Comparison of ENCODE assay signal across 11 cellular contexts in genomic region chr4:153570228-153570973, GRCh38.
DNase-seq lines count a peak whose midpoint lies in the region; ATAC-seq and TF ChIP-seq lines count a peak whose summit lies in the region.
"Had no signal": no experiment of that assay in that cellular context is flagged by ENCODE, and none has a peak within 500 bp of the region (broad histone marks: within the 10 kb centered on the region; RNA-seq: fewer than 3 reads in every experiment).

No MANE protein-coding gene starts in this region.

- H3K4me1 Mint-ChIP-seq in naive thymus-derived CD8-positive, alpha-beta T cell = peaks cover 34 to 79% (median 75%) of the 10 kb centered on the region in 4 donors

- H2AFZ ChIP-seq in mammary epithelial cell (ENCODE audit: low read depth, low read length) = no peak overlapping the region
- H2AFZ ChIP-seq: hepatocyte had no signal

- H3K27ac ChIP-seq in mammary epithelial cell (ENCODE audit: insufficient read depth, low read depth, low read length) = no peak overlapping the region
- H3K27ac ChIP-seq: hepatocyte had no signal

- peaks cover 0 to 49% (median 2%) of the 10 kb centered on the region in 3 donors for H3K36me3 Mint-ChIP-seq in naive thymus-derived CD8-positive, alpha-beta T cell

- BruUV-seq in mammary epithelial cell (replicated peaks; lab: Mats Ljungman, UMichigan) = no TSS peak

- no peaks in the 10 kb centered on the region for H3K27me3 ChIP-seq in mammary epithelial cell (ENCODE audit: insufficient read depth, low read length)
- H3K27me3 ChIP-seq: hepatocyte had no signal

- no peaks in the 10 kb centered on the region for H4K20me1 ChIP-seq in mammary epithelial cell (ENCODE audit: insufficient read depth, low read length)

- H3K27ac Mint-ChIP-seq in naive thymus-derived CD8-positive, alpha-beta T cell = peak overlapping the region; percentile 65 to 93 (median 85)

- H3K4me2 ChIP-seq in mammary epithelial cell (ENCODE audit: insufficient read depth, low read depth, low read length) = no peak overlapping the region
- H3K4me2 ChIP-seq: hepatocyte had no signal

- no peak overlapping the region for H3K9ac ChIP-seq in mammary epithelial cell (ENCODE audit: insufficient read depth, low read length)

- no peaks in the 10 kb centered on the region for H3K79me2 ChIP-seq in mammary epithelial cell (ENCODE audit: insufficient read depth, low read length)
- H3K79me2 ChIP-seq: hepatocyte had no signal

- CTCF ChIA-PET in mammary epithelial cell (lab: Charles Lee; ENCODE audit: low non-redundant PET) = interaction anchor here (0.8 kb wide), 1 partner anchor 380 kb away, joined by 3 read pairs; no protein-coding TSS in a partner anchor

- intact Hi-C loops in mammary epithelial cell (cut with micrococcal nuclease) = no loop called here

- H3K36me3 ChIP-seq in mammary epithelial cell (ENCODE audit: insufficient read depth, low read length) = no peaks in the 10 kb centered on the region

- no peak for TF ChIP-seq POLR2A in erythroblast (IDR thresholded peaks at IDR 0.05; ENCODE audit: low read length)

- WGBS in mammary epithelial cell (ENCODE audit: low coverage, missing lambda C conversion rate) = 94% methylated on average over 12 of the region's 12 CpGs

- POLR2A ChIA-PET in naive thymus-derived CD8-positive, alpha-beta T cell (lab: Charles Lee) = interaction anchor here (2.0 kb wide), 1 partner anchor 104 kb away, joined by 6 read pairs; the partner anchor contains the start of gene TMEM131L

- no peaks in the 10 kb centered on the region for H3K9me3 ChIP-seq in mammary epithelial cell (replicated peaks; ENCODE audit: insufficient read depth, low read length)

- peak in 3 of 10 donors; percentile 4 to 8 (median 6) for DNase-seq in naive thymus-derived CD8-positive, alpha-beta T cell
- DNase-seq in erythroblast (lab: John Stamatoyannopoulos, UW) = no peak
- DNase-seq in mammary epithelial cell = no peak
- no peak for DNase-seq in midbrain (lab: John Stamatoyannopoulos, UW)
- DNase-seq: activated effector memory CD4-positive, alpha-beta T cell treated with Interleukin-2 at 50 U/mL for 16 hours; NCI-H2029 had no signal

- no peaks in the 10 kb centered on the region for H3K9me3 Mint-ChIP-seq in naive thymus-derived CD8-positive, alpha-beta T cell

- dilution Hi-C loops in mammary epithelial cell (cut with HindIII; ENCODE audit: low sequenced_read_pairs) = no loop called here

- in situ Hi-C loops in mammary epithelial cell (cut with MboI; ENCODE audit: low sequenced_read_pairs in 2 of 2) = loop anchor here (5.0 to 10.0 kb wide), 5 partner anchors 126 to 426 kb away; partner anchors contain the start of gene MND1 (in 1 of the 2)

- H3K4me3 Mint-ChIP-seq in naive thymus-derived CD8-positive, alpha-beta T cell = peak overlapping the region in 5 of 10 donors; percentile 4 to 52 (median 45)

- ATAC-seq in GM18508 (IDR thresholded peaks at IDR 0.05; ENCODE audit: insufficient read depth, unreplicated experiment) (peak; percentile 47), GM21390 (IDR thresholded peaks at IDR 0.05; ENCODE audit: unreplicated experiment) (peak; percentile 45), HG03378 (IDR thresholded peaks at IDR 0.05; ENCODE audit: unreplicated experiment) (peak; percentile 33)
- peak in 1 of 2 donors; percentile 26 for ATAC-seq in naive thymus-derived CD8-positive, alpha-beta T cell
- ATAC-seq: PC-3 had no signal

- H3K4me1 ChIP-seq in mammary epithelial cell (ENCODE audit: insufficient read depth, low read length) = peaks cover 6% of the 10 kb centered on the region

- no peak for TF ChIP-seq CTCF in mammary epithelial cell (conservative IDR thresholded peaks at IDR 0.05 in 1 of 2, IDR thresholded peaks at IDR 0.05 in 1 of 2; ENCODE audit: extremely low read depth in 1 of 2, insufficient read depth in 1 of 2, low read depth in 1 of 2, low read length in 2 of 2)

- no peaks in the 10 kb centered on the region for H3K27me3 Mint-ChIP-seq in naive thymus-derived CD8-positive, alpha-beta T cell

- no peak overlapping the region for H3K4me3 ChIP-seq in mammary epithelial cell (replicated peaks in 1 of 3; ENCODE audit: insufficient read depth in 1 of 3, low read depth in 2 of 3, low read length in 3 of 3)
- H3K4me3 ChIP-seq: hepatocyte had no signal
